Comparison of ENCODE assay signal across 8 cellular contexts in genomic region chr13:77026255-77026782, GRCh38. TPM values are rescaled to one million over a fixed set of nuclear protein-coding genes. Genes with fewer than 3 reads are reported as not detected.
DNase-seq lines count a peak whose midpoint lies in the region; ATAC-seq and TF ChIP-seq lines count a peak whose summit lies in the region.

No MANE protein-coding gene starts in this region.

- peaks cover 46% of the 10 kb centered on the region for H3K4me1 Mint-ChIP-seq in activated naive CD8-positive, alpha-beta T cell treated with anti-CD3 and anti-CD28 coated beads for 36 hours

- peak overlapping the region; percentile 94 for H3K9ac ChIP-seq in KMS-11

- H3K4me3 ChIP-seq in KMS-11 (IDR thresholded peaks at IDR 0.05; ENCODE audit: insufficient read depth, low read depth, low read length) (no peak overlapping the region), upper lobe of right lung (peak overlapping the region; percentile 94)

- peaks cover 2% of the 10 kb centered on the region for H3K9me3 Mint-ChIP-seq in activated naive CD8-positive, alpha-beta T cell treated with anti-CD3 and anti-CD28 coated beads for 36 hours

- H3K36me3 Mint-ChIP-seq in activated naive CD8-positive, alpha-beta T cell treated with anti-CD3 and anti-CD28 coated beads for 36 hours: peaks cover 21% of the 10 kb centered on the region

- peak; percentile 72 for DNase-seq in ELF-1 (ENCODE audit: low read depth, low spot score)
- peak; percentile 59 for DNase-seq in SKM-1 (lab: John Stamatoyannopoulos, UW; ENCODE audit: unreplicated experiment)
- peak; percentile 80 for DNase-seq in activated naive CD8-positive, alpha-beta T cell treated with anti-CD3 and anti-CD28 coated beads for 36 hours
- DNase-seq in cardiac septum (ENCODE audit: low spot score): peak; percentile 90
- DNase-seq in posterior cingulate gyrus: peak; percentile 28 to 92 (median 56)
- peak; percentile 94 for DNase-seq in upper lobe of right lung

- peaks cover 5% of the 10 kb centered on the region for H3K27me3 Mint-ChIP-seq in activated naive CD8-positive, alpha-beta T cell treated with anti-CD3 and anti-CD28 coated beads for 36 hours

- H3K27ac Mint-ChIP-seq in activated naive CD8-positive, alpha-beta T cell treated with anti-CD3 and anti-CD28 coated beads for 36 hours: peak overlapping the region; percentile 86

- intact Hi-C loops in cardiac septum (cut with DNase I): loop anchor here (1.0 to 2.0 kb wide), 2 partner anchors 34 to 300 kb away; partner anchors contain the start of genes CLN5 and MYCBP2
- intact Hi-C loops in posterior cingulate gyrus (cut with DNase I): loop anchor here (2.0 to 5.0 kb wide), 2 partner anchors 34 to 301 kb away; partner anchors contain the start of genes CLN5 and MYCBP2
- intact Hi-C loops in upper lobe of right lung (cut with DNase I): no loop called here

- H3K27me3 ChIP-seq in KMS-11 (ENCODE audit: insufficient read depth, low read depth): no peaks in the 10 kb centered on the region
- H3K27me3 ChIP-seq in upper lobe of right lung: no peaks in the 10 kb centered on the region

- no peaks in the 10 kb centered on the region for H3K9me3 ChIP-seq in upper lobe of right lung

- H2AFZ ChIP-seq in KMS-11 (ENCODE audit: low read depth): no peak overlapping the region

- H3K36me3 ChIP-seq in KMS-11 (ENCODE audit: insufficient read depth) (no peaks in the 10 kb centered on the region), upper lobe of right lung (no peaks in the 10 kb centered on the region)

- H4K20me1 ChIP-seq in KMS-11 (ENCODE audit: insufficient read depth): peaks cover 5% of the 10 kb centered on the region

- peaks cover 50% of the 10 kb centered on the region for H3K79me2 ChIP-seq in KMS-11 (ENCODE audit: insufficient read depth, low read depth)

- ATAC-seq in GM21737 (IDR thresholded peaks at IDR 0.05; ENCODE audit: unreplicated experiment) (peak; percentile 52), upper lobe of right lung (peak; percentile 89)

- H3K4me2 ChIP-seq in KMS-11: peak overlapping the region; percentile 71

- H3K27ac ChIP-seq in KMS-11 (peak overlapping the region; percentile 95), upper lobe of right lung (peak overlapping the region; percentile 99)

- TF ChIP-seq CTCF in KMS-11 (conservative IDR thresholded peaks at IDR 0.05; ENCODE audit: low read depth, low read length) (no peak), upper lobe of right lung (IDR thresholded peaks at IDR 0.05) (no peak)

- peaks cover 36% of the 10 kb centered on the region for H3K4me1 ChIP-seq in KMS-11 (ENCODE audit: low read depth, poor library complexity, severe bottlenecking)
- peaks cover 53% of the 10 kb centered on the region for H3K4me1 ChIP-seq in upper lobe of right lung

- H3K4me3 Mint-ChIP-seq in activated naive CD8-positive, alpha-beta T cell treated with anti-CD3 and anti-CD28 coated beads for 36 hours: peak overlapping the region; percentile 95

RNA-seq across cellular contexts. Expression of gene FBXL3, which starts 0.6 kb away (rescaled TPM):
- total RNA-seq in activated naive CD8-positive, alpha-beta T cell treated with anti-CD3 and anti-CD28 coated beads for 36 hours: 10 to 100 TPM; 33.6 to 35.4 TPM
- 35.1 TPM for total RNA-seq in cardiac septum
- total RNA-seq in upper lobe of right lung: 49.4 TPM

RNA-seq across cellular contexts. Expression of gene CLN5, which starts 34.4 kb away (rescaled TPM):
- 10 to 100 TPM; 10.5 to 12.7 TPM for total RNA-seq in activated naive CD8-positive, alpha-beta T cell treated with anti-CD3 and anti-CD28 coated beads for 36 hours
- 13.4 TPM for total RNA-seq in cardiac septum
- total RNA-seq in upper lobe of right lung: 41.8 TPM
